ENCODE assay signal across 10 cellular contexts in genomic region chr6:158567871-158568401, GRCh38. TPM values are rescaled to one million over a fixed set of nuclear protein-coding genes. Genes with fewer than 3 reads are reported as not detected.
DNase-seq lines count a peak whose midpoint lies in the region; ATAC-seq and TF ChIP-seq lines count a peak whose summit lies in the region.
"Had no signal": no experiment of that assay in that cellular context is flagged by ENCODE, and none has a peak within 500 bp of the region (broad histone marks: within the 10 kb centered on the region; RNA-seq: fewer than 3 reads in every experiment).

No MANE protein-coding gene starts in this region.

- H3K4me3 Mint-ChIP-seq in activated CD4-positive, alpha-beta T cell treated with anti-CD3 and anti-CD28 coated beads, Interleukin-2, amount 10 ng/mL, durations not matched to agents 7 days and 5 days: peak overlapping the region; percentile 50
- peak overlapping the region; percentile 67 for H3K4me3 Mint-ChIP-seq in activated CD4-positive, alpha-beta memory T cell treated with anti-CD3 and anti-CD28 coated beads, Interleukin-2, amount 10 ng/mL, durations not matched to agents 7 days and 5 days
- no peak overlapping the region for H3K4me3 Mint-ChIP-seq in endodermal cell

- intact Hi-C loops in posterior vena cava (cut with DNase I): no loop called here

- H3K9ac ChIP-seq in endodermal cell (ENCODE audit: extremely low read depth, low read length, poor library complexity, severe bottlenecking): no peak overlapping the region

- no peak for TF ChIP-seq CTCF in endodermal cell (conservative IDR thresholded peaks at IDR 0.05)

- peaks cover 43% of the 10 kb centered on the region for H3K36me3 Mint-ChIP-seq in activated CD4-positive, alpha-beta T cell treated with anti-CD3 and anti-CD28 coated beads, Interleukin-2, amount 10 ng/mL, durations not matched to agents 7 days and 5 days (ENCODE audit: low read depth)
- H3K36me3 Mint-ChIP-seq in activated CD4-positive, alpha-beta memory T cell treated with anti-CD3 and anti-CD28 coated beads, Interleukin-2, amount 10 ng/mL, durations not matched to agents 7 days and 5 days (ENCODE audit: low read depth): peaks cover 61% of the 10 kb centered on the region
- H3K36me3 Mint-ChIP-seq in endodermal cell (ENCODE audit: low read depth): peaks cover 23% of the 10 kb centered on the region

- peak; percentile 31 for DNase-seq in activated CD4-positive, alpha-beta T cell treated with anti-CD3 and anti-CD28 coated beads, Interleukin-2, amount 10 ng/mL, durations not matched to agents 7 days and 5 days
- DNase-seq in activated CD4-positive, alpha-beta T cell treated with anti-CD3 and anti-CD28 coated beads for 4 hours: no peak
- DNase-seq in activated CD4-positive, alpha-beta memory T cell treated with anti-CD3 and anti-CD28 coated beads, Interleukin-2, amount 10 ng/mL, durations not matched to agents 7 days and 5 days: peak; percentile 49
- DNase-seq in endodermal cell: no peak
- peak; percentile 31 for DNase-seq in posterior vena cava (ENCODE audit: low spot score)
- DNase-seq in kidney glomerular epithelial cell (lab: John Stamatoyannopoulos, UW): no peak
- no peak for DNase-seq in NCI-H226
- DNase-seq: NCI-H524 treated with DMSO at 0.1 percent for 48 hours, T1000 had no signal

- H3K27me3 Mint-ChIP-seq in activated CD4-positive, alpha-beta T cell treated with anti-CD3 and anti-CD28 coated beads, Interleukin-2, amount 10 ng/mL, durations not matched to agents 7 days and 5 days: no peaks in the 10 kb centered on the region
- no peaks in the 10 kb centered on the region for H3K27me3 Mint-ChIP-seq in activated CD4-positive, alpha-beta memory T cell treated with anti-CD3 and anti-CD28 coated beads, Interleukin-2, amount 10 ng/mL, durations not matched to agents 7 days and 5 days
- no peaks in the 10 kb centered on the region for H3K27me3 Mint-ChIP-seq in endodermal cell (ENCODE audit: insufficient read depth)

- ATAC-seq in GM21390 (IDR thresholded peaks at IDR 0.05; ENCODE audit: unreplicated experiment): no peak

- no peaks in the 10 kb centered on the region for H3K27me3 ChIP-seq in endodermal cell (ENCODE audit: control insufficient read depth, insufficient read depth, low read length, poor library complexity, severe bottlenecking)

- no peak overlapping the region for H3K4me3 ChIP-seq in endodermal cell (ENCODE audit: low read length)

- 90 to 92% methylated on average over 10 to 12 of the region's 12 CpGs for WGBS in endodermal cell (ENCODE audit: insufficient coverage in 1 of 2, insufficient read length in 1 of 2), 2 experiments

- H3K4me1 ChIP-seq in endodermal cell (ENCODE audit: control insufficient read depth, insufficient read depth, low read length): peaks cover 5% of the 10 kb centered on the region

- no peaks in the 10 kb centered on the region for H3K36me3 ChIP-seq in endodermal cell (ENCODE audit: control insufficient read depth, insufficient read depth, low read length)

- H3K4me1 Mint-ChIP-seq in activated CD4-positive, alpha-beta T cell treated with anti-CD3 and anti-CD28 coated beads, Interleukin-2, amount 10 ng/mL, durations not matched to agents 7 days and 5 days: peaks cover 78% of the 10 kb centered on the region
- peaks cover 87% of the 10 kb centered on the region for H3K4me1 Mint-ChIP-seq in activated CD4-positive, alpha-beta memory T cell treated with anti-CD3 and anti-CD28 coated beads, Interleukin-2, amount 10 ng/mL, durations not matched to agents 7 days and 5 days
- peaks cover 21% of the 10 kb centered on the region for H3K4me1 Mint-ChIP-seq in endodermal cell

- H3K27ac Mint-ChIP-seq in activated CD4-positive, alpha-beta T cell treated with anti-CD3 and anti-CD28 coated beads, Interleukin-2, amount 10 ng/mL, durations not matched to agents 7 days and 5 days: peak overlapping the region; percentile 96
- H3K27ac Mint-ChIP-seq in activated CD4-positive, alpha-beta memory T cell treated with anti-CD3 and anti-CD28 coated beads, Interleukin-2, amount 10 ng/mL, durations not matched to agents 7 days and 5 days: peak overlapping the region; percentile 94
- H3K27ac Mint-ChIP-seq in endodermal cell: peak overlapping the region; percentile 64

- H3K27ac ChIP-seq in endodermal cell (ENCODE audit: low read depth, low read length): no peak overlapping the region

- CTCF ChIA-PET in activated CD4-positive, alpha-beta T cell treated with anti-CD3 and anti-CD28 coated beads, Interleukin-2, amount 10 ng/mL, durations not matched to agents 7 days and 5 days (lab: Charles Lee): interaction anchor here (1.0 to 2.4 kb wide), 3 partner anchors 9 to 37 kb away, joined by 3 to 12 read pairs (median 4); partner anchors contain the start of gene TMEM181
- CTCF ChIA-PET in activated CD4-positive, alpha-beta memory T cell treated with anti-CD3 and anti-CD28 coated beads, Interleukin-2, amount 10 ng/mL, durations not matched to agents 7 days and 5 days (lab: Charles Lee): interaction anchor here (0.5 to 2.3 kb wide), 9 partner anchors 10 to 542 kb away, joined by 3 to 10 read pairs (median 4); partner anchors contain the start of gene DYNLT1

- H3K9me3 Mint-ChIP-seq in activated CD4-positive, alpha-beta T cell treated with anti-CD3 and anti-CD28 coated beads, Interleukin-2, amount 10 ng/mL, durations not matched to agents 7 days and 5 days: no peaks in the 10 kb centered on the region
- H3K9me3 Mint-ChIP-seq in activated CD4-positive, alpha-beta memory T cell treated with anti-CD3 and anti-CD28 coated beads, Interleukin-2, amount 10 ng/mL, durations not matched to agents 7 days and 5 days: no peaks in the 10 kb centered on the region
- H3K9me3 Mint-ChIP-seq in endodermal cell: no peaks in the 10 kb centered on the region

- H3K9me3 ChIP-seq in endodermal cell (ENCODE audit: control insufficient read depth, low read length): no peaks in the 10 kb centered on the region

- POLR2A ChIA-PET in activated CD4-positive, alpha-beta T cell treated with anti-CD3 and anti-CD28 coated beads, Interleukin-2, amount 10 ng/mL, durations not matched to agents 7 days and 5 days (lab: Charles Lee): no interaction called here
- POLR2A ChIA-PET in activated CD4-positive, alpha-beta memory T cell treated with anti-CD3 and anti-CD28 coated beads, Interleukin-2, amount 10 ng/mL, durations not matched to agents 7 days and 5 days (lab: Charles Lee): interaction anchor here (0.8 to 3.0 kb wide), 12 partner anchors 9 to 361 kb away, joined by 3 to 35 read pairs (median 4); partner anchors contain the start of genes DYNLT1, SYTL3 and TMEM181

RNA-seq across cellular contexts. Expression of gene TMEM181, which starts 8.0 kb away (rescaled TPM):
- total RNA-seq in activated CD4-positive, alpha-beta T cell treated with anti-CD3 and anti-CD28 coated beads, Interleukin-2, amount 10 ng/mL, durations not matched to agents 7 days and 5 days: 10 to 100 TPM; 16.9 to 17.6 TPM
- 10 to 100 TPM; 20.2 to 20.5 TPM for total RNA-seq in activated CD4-positive, alpha-beta memory T cell treated with anti-CD3 and anti-CD28 coated beads, Interleukin-2, amount 10 ng/mL, durations not matched to agents 7 days and 5 days
- total RNA-seq in endodermal cell: 10 to 100 TPM; 21.2 to 21.8 TPM
- 20.7 TPM for polyA plus RNA-seq in endodermal cell (2013, experiment 1 of 2)
- polyA plus RNA-seq in endodermal cell (2013, experiment 2 of 2): 18.7 TPM
- 10 to 100 TPM; 24.1 to 30.4 TPM for total RNA-seq in posterior vena cava

Comparison
In these comparisons a context has a peak if more than half of its experiments do, and no peak if none do; other contexts are left out.
1. DNase-seq: peak in activated CD4-positive, alpha-beta T cell treated with anti-CD3 and anti-CD28 coated beads, Interleukin-2, amount 10 ng/mL, durations not matched to agents 7 days and 5 days (single experiment), activated CD4-positive, alpha-beta memory T cell treated with anti-CD3 and anti-CD28 coated beads, Interleukin-2, amount 10 ng/mL, durations not matched to agents 7 days and 5 days (single experiment) and posterior vena cava (single experiment); none in activated CD4-positive, alpha-beta T cell treated with anti-CD3 and anti-CD28 coated beads for 4 hours (0 of 2), endodermal cell (single experiment), kidney glomerular epithelial cell (single experiment) and NCI-H226 (single experiment).
2. Peak in every context shown above with its lines, with median percentiles within 50 percentile points of each other: H3K27ac Mint-ChIP-seq.